In the genomic region with DNA sequence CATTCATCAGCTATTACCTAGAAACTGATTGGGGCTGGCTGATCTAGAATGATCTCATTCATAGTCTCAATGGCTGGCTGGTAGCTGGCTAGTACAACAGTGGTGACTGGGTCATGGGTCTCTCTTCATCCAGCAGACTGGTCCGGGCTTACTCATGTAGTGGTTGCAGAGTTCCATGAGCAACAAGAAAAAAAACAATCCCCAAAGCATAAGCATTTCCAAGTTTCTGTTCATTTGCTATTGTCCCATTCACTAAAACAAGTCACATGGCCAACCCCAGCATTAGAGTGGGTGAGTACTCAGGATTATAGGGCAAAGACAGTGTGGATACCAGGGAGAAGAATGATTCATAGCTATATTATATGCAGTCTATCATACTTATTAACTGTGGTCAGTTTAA, we compare ENCODE assay signal across 18 cellular contexts.
A peak's percentile ranks its signal among the peaks of the same experiment; 100 is the strongest.
DNase-seq lines count a peak whose midpoint lies in the region; ATAC-seq and TF ChIP-seq lines count a peak whose summit lies in the region.
"Had no signal": no experiment of that assay in that cellular context is flagged by ENCODE, and none has a peak within 500 bp of the region (broad histone marks: within the 10 kb centered on the region; RNA-seq: fewer than 3 reads in every experiment).

No MANE protein-coding gene starts in this region.

- no peaks in the 10 kb centered on the region for H3K27me3 Mint-ChIP-seq in natural killer cell treated with Interleukin-12 subunit alpha and Interleukin-12 subunit beta and Interleukin-15 and Interleukin-18, amount 100 ng/mL, for 72 hours
- H3K27me3 Mint-ChIP-seq: activated CD4-positive, alpha-beta T cell treated with anti-CD3 and anti-CD28 coated beads, Interleukin-2, amount 10 ng/mL, durations not matched to agents 7 days and 5 days; activated T-helper 17 cell treated with anti-CD3 and anti-CD28 coated beads, Interleukin-2, amount 50 U/mL, for 72 hours; progenitor cell of endocrine pancreas; T-helper 17 cell had no signal

- intact Hi-C loops in ovary (cut with DNase I): no loop called here

- H3K9me3 Mint-ChIP-seq in natural killer cell treated with Interleukin-12 subunit alpha and Interleukin-12 subunit beta and Interleukin-15 and Interleukin-18, amount 100 ng/mL, for 72 hours: peaks cover 3% of the 10 kb centered on the region
- H3K9me3 Mint-ChIP-seq: activated CD4-positive, alpha-beta T cell treated with anti-CD3 and anti-CD28 coated beads, Interleukin-2, amount 10 ng/mL, durations not matched to agents 7 days and 5 days had no signal

- DNase-seq in DMS 273 (lab: John Stamatoyannopoulos, UW; ENCODE audit: unreplicated experiment) (peak; percentile 73), MG63 (peak; percentile 75), epithelial cell of prostate (ENCODE audit: low read depth, low spot score) (peak; percentile 61), myocyte (ENCODE audit: low read depth) (peak; percentile 14), mesenteric fat pad (ENCODE audit: low spot score) (no peak), ovary (no peak)
- no peak for DNase-seq in activated CD4-positive, CD25-positive, alpha-beta regulatory T cell (lab: John Stamatoyannopoulos, UW)
- DNase-seq in natural killer cell treated with Interleukin-12 subunit alpha and Interleukin-12 subunit beta and Interleukin-15 and Interleukin-18, amount 100 ng/mL, for 72 hours (ENCODE audit: low spot score): no peak
- DNase-seq: activated CD4-positive, alpha-beta T cell treated with anti-CD3 and anti-CD28 coated beads, Interleukin-2, amount 10 ng/mL, durations not matched to agents 7 days and 5 days; NCI-H1092; OCI-M1; stimulated activated CD4-positive, alpha-beta T cell treated with anti-CD3 and anti-CD28 coated beads, Interleukin-2, amount 100 ng/mL, for 48 hours; T-helper 17 cell had no signal

- H3K9me3 ChIP-seq in MG63 (no peaks in the 10 kb centered on the region), ovary (no peaks in the 10 kb centered on the region)
- H3K9me3 ChIP-seq: vagina had no signal

- TF ChIP-seq EP300 in ovary (IDR thresholded peaks at IDR 0.05): no peak

- no peaks in the 10 kb centered on the region for H3K4me1 ChIP-seq in ovary (ENCODE audit: insufficient read depth)

- TF ChIP-seq CTCF in ovary (IDR thresholded peaks at IDR 0.05): no peak

- H3K27ac Mint-ChIP-seq in natural killer cell treated with Interleukin-12 subunit alpha and Interleukin-12 subunit beta and Interleukin-15 and Interleukin-18, amount 100 ng/mL, for 72 hours: no peak overlapping the region
- H3K27ac Mint-ChIP-seq: activated CD4-positive, alpha-beta T cell treated with anti-CD3 and anti-CD28 coated beads, Interleukin-2, amount 10 ng/mL, durations not matched to agents 7 days and 5 days; activated T-helper 17 cell treated with anti-CD3 and anti-CD28 coated beads, Interleukin-2, amount 50 U/mL, for 72 hours; progenitor cell of endocrine pancreas; stimulated activated effector memory CD8-positive, alpha-beta T cell treated with anti-CD3 and anti-CD28 coated beads, Interleukin-12 subunit alpha, Interleukin-12 subunit beta, amount 100 ng/mL, for 72 hours; T-helper 17 cell had no signal

- H3K36me3 Mint-ChIP-seq in natural killer cell treated with Interleukin-12 subunit alpha and Interleukin-12 subunit beta and Interleukin-15 and Interleukin-18, amount 100 ng/mL, for 72 hours: no peaks in the 10 kb centered on the region
- H3K36me3 Mint-ChIP-seq: stimulated activated effector memory CD8-positive, alpha-beta T cell treated with anti-CD3 and anti-CD28 coated beads, Interleukin-12 subunit alpha, Interleukin-12 subunit beta, amount 100 ng/mL, for 72 hours had no signal

- no peaks in the 10 kb centered on the region for H3K27me3 ChIP-seq in MG63
- H3K27me3 ChIP-seq in ovary: no peaks in the 10 kb centered on the region
- H3K27me3 ChIP-seq: cardiac muscle cell, vagina had no signal

- 74 to 86% (median 86%) methylated on average over 1 of the region's 1 CpG for WGBS in ovary, 3 donors

- no peak for TF ChIP-seq POLR2A in ovary (IDR thresholded peaks at IDR 0.05)

- H3K4me3 ChIP-seq in MG63 (no peak overlapping the region), ovary (no peak overlapping the region)
- H3K4me3 ChIP-seq: cardiac muscle cell, vagina had no signal

- peak overlapping the region; percentile 29 for H3K27ac ChIP-seq in epithelial cell of prostate
- H3K27ac ChIP-seq in ovary: no peak overlapping the region
- H3K27ac ChIP-seq: cardiac muscle cell, vagina had no signal

- no peaks in the 10 kb centered on the region for H3K36me3 ChIP-seq in MG63
- no peaks in the 10 kb centered on the region for H3K36me3 ChIP-seq in ovary
- H3K36me3 ChIP-seq: cardiac muscle cell, vagina had no signal

- no peak for ATAC-seq in natural killer cell treated with Interleukin-12 subunit alpha and Interleukin-12 subunit beta and Interleukin-15 and Interleukin-18, amount 100 ng/mL, for 72 hours
- ATAC-seq: activated T-helper 17 cell treated with anti-CD3 and anti-CD28 coated beads, Interleukin-2, amount 50 U/mL, for 72 hours; stimulated activated effector memory CD8-positive, alpha-beta T cell treated with anti-CD3 and anti-CD28 coated beads, Interleukin-12 subunit alpha, Interleukin-12 subunit beta, amount 100 ng/mL, for 72 hours; T-helper 17 cell had no signal

- H3K4me1 Mint-ChIP-seq in natural killer cell treated with Interleukin-12 subunit alpha and Interleukin-12 subunit beta and Interleukin-15 and Interleukin-18, amount 100 ng/mL, for 72 hours (ENCODE audit: low read depth in 2 of 2): no peaks in the 10 kb centered on the region
- H3K4me1 Mint-ChIP-seq: activated CD4-positive, alpha-beta T cell treated with anti-CD3 and anti-CD28 coated beads, Interleukin-2, amount 10 ng/mL, durations not matched to agents 7 days and 5 days; activated T-helper 17 cell treated with anti-CD3 and anti-CD28 coated beads, Interleukin-2, amount 50 U/mL, for 72 hours; stimulated activated effector memory CD8-positive, alpha-beta T cell treated with anti-CD3 and anti-CD28 coated beads, Interleukin-12 subunit alpha, Interleukin-12 subunit beta, amount 100 ng/mL, for 72 hours; T-helper 17 cell had no signal

- H3K4me3 Mint-ChIP-seq in natural killer cell treated with Interleukin-12 subunit alpha and Interleukin-12 subunit beta and Interleukin-15 and Interleukin-18, amount 100 ng/mL, for 72 hours: no peak overlapping the region
- H3K4me3 Mint-ChIP-seq: activated CD4-positive, alpha-beta T cell treated with anti-CD3 and anti-CD28 coated beads, Interleukin-2, amount 10 ng/mL, durations not matched to agents 7 days and 5 days; activated T-helper 17 cell treated with anti-CD3 and anti-CD28 coated beads, Interleukin-2, amount 50 U/mL, for 72 hours; stimulated activated effector memory CD8-positive, alpha-beta T cell treated with anti-CD3 and anti-CD28 coated beads, Interleukin-12 subunit alpha, Interleukin-12 subunit beta, amount 100 ng/mL, for 72 hours; T-helper 17 cell had no signal

Comparison
In these comparisons a context has a peak if more than half of its experiments do, and no peak if none do; other contexts are left out.
1. DNase-seq: peak in DMS 273 (single experiment), MG63 (single experiment), epithelial cell of prostate (single experiment) and myocyte (single experiment); none in activated CD4-positive, CD25-positive, alpha-beta regulatory T cell (0 of 4), mesenteric fat pad (single experiment), ovary (0 of 5) and natural killer cell treated with Interleukin-12 subunit alpha and Interleukin-12 subunit beta and Interleukin-15 and Interleukin-18, amount 100 ng/mL, for 72 hours (single experiment).